In genomic region chr4:2790583-2791517, GRCh38 we compare ENCODE assay signal across 11 cellular contexts. TPM values are rescaled to one million over a fixed set of nuclear protein-coding genes. Genes with fewer than 3 reads are reported as not detected.
DNase-seq lines count a peak whose midpoint lies in the region; ATAC-seq and TF ChIP-seq lines count a peak whose summit lies in the region.
"Had no signal": no experiment of that assay in that cellular context is flagged by ENCODE, and none has a peak within 500 bp of the region (broad histone marks: within the 10 kb centered on the region; RNA-seq: fewer than 3 reads in every experiment).

No MANE protein-coding gene starts in this region.

- intact Hi-C loops in Calu3 (cut with micrococcal nuclease; ENCODE audit: unreplicated experiment), result no loop called here
- intact Hi-C loops in vagina (cut with DNase I), result no loop called here

- no peak for ATAC-seq in esophagus mucosa
- ATAC-seq: foreskin keratinocyte had no signal

- H3K4me3 ChIP-seq in NB4 (ENCODE audit: low read depth, low read length) (no peak overlapping the region), neutrophil (ENCODE audit: low read depth in 1 of 2, low read length in 1 of 2) (no peak overlapping the region), vagina (no peak overlapping the region)

- H3K4me1 ChIP-seq in neutrophil (ENCODE audit: control insufficient read depth in 1 of 2, insufficient read depth in 1 of 2, low read depth in 1 of 2, low read length in 1 of 2) (peaks cover 75 to 77% of the 10 kb centered on the region in 2 experiments), vagina (peaks cover 51% of the 10 kb centered on the region)

- peaks cover 6% of the 10 kb centered on the region for H3K4me1 Mint-ChIP-seq in Calu3 (ENCODE audit: low read depth, unreplicated experiment)
- H3K4me1 Mint-ChIP-seq in glutamatergic neuron (ENCODE audit: low read depth, unreplicated experiment), result peaks cover 2% of the 10 kb centered on the region

- peak overlapping the region; percentile 98 for H3K27ac ChIP-seq in neutrophil
- no peak overlapping the region for H3K27ac ChIP-seq in vagina
- H3K27ac ChIP-seq: foreskin keratinocyte had no signal

- CTCF ChIA-PET in Calu3 (lab: Charles Lee), result no interaction called here

- H3K9me3 ChIP-seq in neutrophil, result no peaks in the 10 kb centered on the region
- H3K9me3 ChIP-seq in vagina, result no peaks in the 10 kb centered on the region

- H3K27ac Mint-ChIP-seq in Calu3 (ENCODE audit: unreplicated experiment) (peak overlapping the region; percentile 59), glutamatergic neuron (ENCODE audit: unreplicated experiment) (no peak overlapping the region)

- no peak for TF ChIP-seq CTCF in Calu3 (IDR thresholded peaks at IDR 0.05; ENCODE audit: unreplicated experiment)
- no peak for TF ChIP-seq CTCF in NB4 (IDR thresholded peaks at IDR 0.05; ENCODE audit: low read depth, low read length)
- no peak for TF ChIP-seq CTCF in glutamatergic neuron (IDR thresholded peaks at IDR 0.05; ENCODE audit: partially characterized antibody, unreplicated experiment)
- no peak for TF ChIP-seq CTCF in neutrophil (IDR thresholded peaks at IDR 0.05)
- TF ChIP-seq CTCF in vagina (IDR thresholded peaks at IDR 0.05), result no peak

- no peak for DNase-seq in Calu3
- peak; percentile 63 for DNase-seq in NB4 (ENCODE audit: low read depth)
- DNase-seq in glutamatergic neuron, result peak; percentile 23
- DNase-seq in NCI-H774 (lab: John Stamatoyannopoulos, UW), result no peak
- no peak for DNase-seq in vagina (ENCODE audit: extremely low spot score in 2 of 2)
- DNase-seq: activated gamma-delta T cell treated with Interleukin-2 at 50 U/mL for 16 hours, cortex of kidney, foreskin keratinocyte, NCI-H1417 treated with DMSO at 0.1 percent for 48 hours had no signal

- H3K36me3 Mint-ChIP-seq in Calu3 (ENCODE audit: insufficient read depth, unreplicated experiment), result peaks cover 14% of the 10 kb centered on the region
- no peaks in the 10 kb centered on the region for H3K36me3 Mint-ChIP-seq in glutamatergic neuron (ENCODE audit: unreplicated experiment)

- H3K36me3 ChIP-seq in neutrophil, result no peaks in the 10 kb centered on the region
- no peaks in the 10 kb centered on the region for H3K36me3 ChIP-seq in vagina

- H3K27me3 ChIP-seq in neutrophil (no peaks in the 10 kb centered on the region), vagina (no peaks in the 10 kb centered on the region)

- TF ChIP-seq POLR2A in NB4 (IDR thresholded peaks at IDR 0.05; ENCODE audit: extremely low read depth, insufficient read length) (no peak), vagina (IDR thresholded peaks at IDR 0.05) (no peak)

- no peaks in the 10 kb centered on the region for H3K9me3 Mint-ChIP-seq in Calu3 (ENCODE audit: low read depth, unreplicated experiment)
- H3K9me3 Mint-ChIP-seq in glutamatergic neuron (ENCODE audit: unreplicated experiment), result peaks cover 4% of the 10 kb centered on the region

- H3K27me3 Mint-ChIP-seq in Calu3 (ENCODE audit: unreplicated experiment) (no peaks in the 10 kb centered on the region), glutamatergic neuron (ENCODE audit: unreplicated experiment) (peaks cover 7% of the 10 kb centered on the region)

- BruUV-seq in Calu3 (replicated peaks; lab: Mats Ljungman, UMichigan), result no TSS peak

- H3K4me3 Mint-ChIP-seq in Calu3 (ENCODE audit: low read depth, unreplicated experiment) (no peak overlapping the region), glutamatergic neuron (ENCODE audit: unreplicated experiment) (no peak overlapping the region)

RNA-seq across cellular contexts. Expression of gene SH3BP2, which starts 2.0 kb away (rescaled TPM):
- total RNA-seq in Calu3 (2022) (20.7 and 22.7 TPM in 2 replicates), glutamatergic neuron (ENCODE audit: unreplicated experiment) (85.3 TPM), vagina (102 TPM), esophagus mucosa (32.6 TPM)

RNA-seq across cellular contexts. Expression of gene TNIP2, which starts 34.7 kb away (rescaled TPM):
- total RNA-seq in Calu3 (2022), result 17.5 and 18.7 TPM in 2 replicates
- 25.4 TPM for total RNA-seq in glutamatergic neuron (ENCODE audit: unreplicated experiment)
- 57.0 TPM for total RNA-seq in vagina
- total RNA-seq in esophagus mucosa, result 25.1 TPM

RNA-seq across cellular contexts. Expression of gene ADD1, which starts 52.8 kb away (rescaled TPM):
- 123 and 125 TPM in 2 replicates for total RNA-seq in Calu3 (2022)
- 276 TPM for total RNA-seq in glutamatergic neuron (ENCODE audit: unreplicated experiment)
- 228 TPM for total RNA-seq in vagina
- 133 TPM for total RNA-seq in esophagus mucosa

Comparison
In these comparisons a context has a peak if more than half of its experiments do, and no peak if none do; other contexts are left out.
1. DNase-seq: peak in NB4 (single experiment) and glutamatergic neuron (single experiment); none in Calu3 (single experiment), NCI-H774 (single experiment) and vagina (0 of 2).